In the genomic region with DNA sequence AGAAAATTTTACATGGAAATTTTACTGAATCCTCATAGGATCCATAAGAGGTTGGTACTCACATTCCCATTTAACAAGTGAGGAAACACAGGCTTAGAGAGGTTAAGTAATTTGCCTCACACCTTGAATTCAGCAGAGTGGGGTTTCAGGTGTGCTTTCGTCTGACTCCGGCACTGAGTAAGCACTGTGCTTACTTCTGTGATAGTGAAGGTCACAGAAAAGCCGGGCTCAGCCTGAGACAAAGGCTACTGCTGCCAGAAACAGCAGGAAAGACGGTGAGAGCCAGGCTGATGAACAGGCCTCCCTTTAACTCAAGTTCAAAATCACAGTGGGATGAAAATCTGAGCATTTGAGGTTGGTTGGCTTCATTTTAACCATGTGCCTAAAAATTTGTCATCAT, we compare ENCODE assay signal across 1 cellular context.
TF ChIP-seq lines count a peak whose summit lies in the region.

No MANE protein-coding gene starts in this region.

TF ChIP-seq in SK-N-SH treated with all-trans-retinoic acid at 6 μM for 48 hours, 23 proteins besides CTCF, POLR2A, EP300 and RAD21 (continued from another document):
- TF ChIP-seq ZFP30 (CRISPR knock-in tag; IDR thresholded peaks at IDR 0.05), result no peak
- TF ChIP-seq, protein P1, sequence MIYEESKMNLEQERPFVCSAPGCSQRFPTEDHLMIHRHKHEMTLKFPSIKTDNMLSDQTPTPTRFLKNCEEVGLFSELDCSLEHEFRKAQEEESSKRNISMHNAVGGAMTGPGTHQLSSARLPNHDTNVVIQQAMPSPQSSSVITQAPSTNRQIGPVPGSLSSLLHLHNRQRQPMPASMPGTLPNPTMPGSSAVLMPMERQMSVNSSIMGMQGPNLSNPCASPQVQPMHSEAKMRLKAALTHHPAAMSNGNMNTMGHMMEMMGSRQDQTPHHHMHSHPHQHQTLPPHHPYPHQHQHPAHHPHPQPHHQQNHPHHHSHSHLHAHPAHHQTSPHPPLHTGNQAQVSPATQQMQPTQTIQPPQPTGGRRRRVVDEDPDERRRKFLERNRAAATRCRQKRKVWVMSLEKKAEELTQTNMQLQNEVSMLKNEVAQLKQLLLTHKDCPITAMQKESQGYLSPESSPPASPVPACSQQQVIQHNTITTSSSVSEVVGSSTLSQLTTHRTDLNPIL (CRISPR knock-in tag; IDR thresholded peaks at IDR 0.05; ENCODE audit: low read depth), result no peak
- no peak for TF ChIP-seq OSR1 (CRISPR knock-in tag; IDR thresholded peaks at IDR 0.05)
- TF ChIP-seq CSDC2 (CRISPR knock-in tag; IDR thresholded peaks at IDR 0.05), result no peak
- TF ChIP-seq ESRRG (CRISPR knock-in tag; IDR thresholded peaks at IDR 0.05), result no peak
- TF ChIP-seq ARNTL (CRISPR knock-in tag; IDR thresholded peaks at IDR 0.05; ENCODE audit: borderline replicate concordance, low read depth), result no peak
- TF ChIP-seq ZFP3 (CRISPR knock-in tag; IDR thresholded peaks at IDR 0.05), result no peak
- TF ChIP-seq TCF4 (CRISPR knock-in tag; IDR thresholded peaks at IDR 0.05; ENCODE audit: borderline replicate concordance), result no peak
- no peak for TF ChIP-seq ISL1 (CRISPR knock-in tag; IDR thresholded peaks at IDR 0.05)
- TF ChIP-seq ZNF8 (CRISPR knock-in tag; IDR thresholded peaks at IDR 0.05), result no peak
